In genomic region chr10:103396789-103397087, GRCh38 we compare ENCODE assay signal across 8 cellular contexts. TPM values are rescaled to one million over a fixed set of nuclear protein-coding genes. Genes with fewer than 3 reads are reported as not detected.
DNase-seq lines count a peak whose midpoint lies in the region; ATAC-seq, FAIRE-seq and TF ChIP-seq lines count a peak whose summit lies in the region.

No MANE protein-coding gene starts in this region.

- H3K27me3 Mint-ChIP-seq in CD4-positive, CD25-positive, alpha-beta regulatory T cell = no peaks in the 10 kb centered on the region
- H3K27me3 Mint-ChIP-seq in neural crest cell (ENCODE audit: low read depth) = no peaks in the 10 kb centered on the region

- peak in 1 of 3 donors; percentile 22 for DNase-seq in CD4-positive, CD25-positive, alpha-beta regulatory T cell
- DNase-seq in effector memory CD4-positive, alpha-beta T cell = no peak
- DNase-seq in neural crest cell (ENCODE audit: low read depth, low spot score) (no peak), urothelium cell line (ENCODE audit: low spot score) (no peak), left colon (no peak), left lobe of liver (ENCODE audit: low spot score) (no peak), NCI-H526 treated with DMSO at 0.1 percent for 48 hours (lab: John Stamatoyannopoulos, UW) (no peak)

- peaks cover 30% of the 10 kb centered on the region for H3K36me3 ChIP-seq in CD4-positive, CD25-positive, alpha-beta regulatory T cell (ENCODE audit: control insufficient read depth, insufficient read depth, low read length)
- H3K36me3 ChIP-seq in effector memory CD4-positive, alpha-beta T cell (ENCODE audit: control insufficient read depth, insufficient read depth, low read length) = peaks cover 26% of the 10 kb centered on the region

- ATAC-seq in CD4-positive, CD25-positive, alpha-beta regulatory T cell (ENCODE audit: low read depth in 2 of 2) = no peak
- no peak for ATAC-seq in left colon
- ATAC-seq in left lobe of liver = no peak

- peak overlapping the region; percentile 94 to 99 (median 98) for H3K4me3 Mint-ChIP-seq in CD4-positive, CD25-positive, alpha-beta regulatory T cell
- peak overlapping the region; percentile 100 for H3K4me3 Mint-ChIP-seq in neural crest cell

- no peaks in the 10 kb centered on the region for H3K27me3 ChIP-seq in CD4-positive, CD25-positive, alpha-beta regulatory T cell (ENCODE audit: control insufficient read depth, insufficient read depth, low read length)
- no peaks in the 10 kb centered on the region for H3K27me3 ChIP-seq in effector memory CD4-positive, alpha-beta T cell (replicated peaks; ENCODE audit: control insufficient read depth, insufficient read depth, low read length, poor library complexity, severe bottlenecking)

- peak overlapping the region; percentile 78 for H3K27ac ChIP-seq in CD4-positive, CD25-positive, alpha-beta regulatory T cell (ENCODE audit: insufficient read depth, low read length, poor library complexity, severe bottlenecking)
- peak overlapping the region; percentile 72 for H3K27ac ChIP-seq in effector memory CD4-positive, alpha-beta T cell (ENCODE audit: insufficient read depth, low read length, poor library complexity, severe bottlenecking)

- H3K36me3 Mint-ChIP-seq in CD4-positive, CD25-positive, alpha-beta regulatory T cell = peaks cover 11% of the 10 kb centered on the region
- peaks cover 6% of the 10 kb centered on the region for H3K36me3 Mint-ChIP-seq in neural crest cell (ENCODE audit: low read depth)

- intact Hi-C loops in left colon (cut with DNase I, micrococcal nuclease) = no loop called here

- H3K4me1 ChIP-seq in CD4-positive, CD25-positive, alpha-beta regulatory T cell (ENCODE audit: control insufficient read depth, insufficient read depth, low read length, poor library complexity, severe bottlenecking) = peaks cover 34% of the 10 kb centered on the region
- peaks cover 23% of the 10 kb centered on the region for H3K4me1 ChIP-seq in effector memory CD4-positive, alpha-beta T cell (ENCODE audit: control insufficient read depth, insufficient read depth, low read length, poor library complexity, severe bottlenecking)

- H3K4me1 Mint-ChIP-seq in CD4-positive, CD25-positive, alpha-beta regulatory T cell = peaks cover 23 to 63% (median 52%) of the 10 kb centered on the region in 4 donors
- peaks cover 48% of the 10 kb centered on the region for H3K4me1 Mint-ChIP-seq in neural crest cell

- H3K4me3 ChIP-seq in CD4-positive, CD25-positive, alpha-beta regulatory T cell (ENCODE audit: low read depth, low read length) = peak overlapping the region; percentile 93
- peak overlapping the region; percentile 90 for H3K4me3 ChIP-seq in effector memory CD4-positive, alpha-beta T cell (ENCODE audit: insufficient read depth, low read depth, low read length, poor library complexity, severe bottlenecking)

- H3K9me3 Mint-ChIP-seq in CD4-positive, CD25-positive, alpha-beta regulatory T cell = no peaks in the 10 kb centered on the region
- H3K9me3 Mint-ChIP-seq in neural crest cell = no peaks in the 10 kb centered on the region

- 0 out of 2 replicates have a peak, but pooled peaks have one; percentile 1 for TF ChIP-seq CTCF in LNCAP (IDR thresholded peaks at IDR 0.05)
- TF ChIP-seq CTCF in neural crest cell (conservative IDR thresholded peaks at IDR 0.05) = no peak

- no peak for FAIRE-seq in urothelium cell line (lab: Jason Lieb, UNC)

- H3K27ac Mint-ChIP-seq in CD4-positive, CD25-positive, alpha-beta regulatory T cell = peak overlapping the region; percentile 79 to 98 (median 94)
- H3K27ac Mint-ChIP-seq in neural crest cell (ENCODE audit: unreplicated experiment) = peak overlapping the region; percentile 99

- H3K9me3 ChIP-seq in CD4-positive, CD25-positive, alpha-beta regulatory T cell (ENCODE audit: control insufficient read depth in 2 of 2, low read length in 2 of 2) = no peaks in the 10 kb centered on the region
- H3K9me3 ChIP-seq in effector memory CD4-positive, alpha-beta T cell (ENCODE audit: control insufficient read depth, low read length) = no peaks in the 10 kb centered on the region

RNA-seq across cellular contexts. Expression of gene PDCD11, which starts 0.3 kb away (rescaled TPM):
- 26.9 TPM for total RNA-seq in CD4-positive, CD25-positive, alpha-beta regulatory T cell
- polyA plus RNA-seq in CD4-positive, CD25-positive, alpha-beta regulatory T cell = 1 to 10 TPM; 7.1 to 10.0 (median 8.5) TPM
- 74.1 and 76.4 TPM in 2 replicates for total RNA-seq in neural crest cell
- 10 to 100 TPM; 17.9 to 26.3 TPM for total RNA-seq in left colon
- total RNA-seq in left lobe of liver = 9.0 TPM

RNA-seq across cellular contexts. Expression of gene ATP5MK, which starts 0.5 kb away (rescaled TPM):
- 152 TPM for total RNA-seq in CD4-positive, CD25-positive, alpha-beta regulatory T cell
- polyA plus RNA-seq in CD4-positive, CD25-positive, alpha-beta regulatory T cell = 100 to 1,000 TPM; 461 to 608 (median 526) TPM
- total RNA-seq in neural crest cell (263 and 275 TPM in 2 replicates), left colon (100 to 1,000 TPM; 480 to 668 TPM), left lobe of liver (154 TPM)

RNA-seq across cellular contexts. Expression of gene TAF5, which starts 29.0 kb away (rescaled TPM):
- total RNA-seq in CD4-positive, CD25-positive, alpha-beta regulatory T cell = 9.4 TPM
- 1 to 10 TPM; 3.2 to 4.0 (median 3.7) TPM for polyA plus RNA-seq in CD4-positive, CD25-positive, alpha-beta regulatory T cell
- total RNA-seq in neural crest cell (11.5 and 12.4 TPM in 2 replicates), left colon (1 to 10 TPM; 4.3 to 4.5 TPM), left lobe of liver (2.1 TPM)

RNA-seq across cellular contexts. Expression of gene PCGF6, which starts 45.8 kb away (rescaled TPM):
- total RNA-seq in CD4-positive, CD25-positive, alpha-beta regulatory T cell = 6.7 TPM
- polyA plus RNA-seq in CD4-positive, CD25-positive, alpha-beta regulatory T cell = 10 to 100 TPM in 1 of 4 donors, 1 to 10 TPM in 3; 6.0 to 10.4 (median 9.1) TPM
- total RNA-seq in neural crest cell (21.5 and 22.5 TPM in 2 replicates), left colon (1 to 10 TPM; 6.5 to 6.7 TPM), left lobe of liver (7.6 TPM)

RNA-seq across cellular contexts. Expression of gene CALHM2, which starts 55.4 kb away (rescaled TPM):
- 26.1 TPM for total RNA-seq in CD4-positive, CD25-positive, alpha-beta regulatory T cell
- polyA plus RNA-seq in CD4-positive, CD25-positive, alpha-beta regulatory T cell = 10 to 100 TPM; 33.5 to 72.4 (median 50.0) TPM
- not detected in 2 replicates for total RNA-seq in neural crest cell
- total RNA-seq in left colon = 1 to 10 TPM; 4.5 to 10.0 TPM
- 3.6 TPM for total RNA-seq in left lobe of liver
